In genomic region chr3:10299679-10300078, GRCh38 we compare ENCODE assay signal across 12 cellular contexts. TPM values are rescaled to one million over a fixed set of nuclear protein-coding genes. Genes with fewer than 3 reads are reported as not detected.
DNase-seq lines count a peak whose midpoint lies in the region; ATAC-seq, FAIRE-seq and TF ChIP-seq lines count a peak whose summit lies in the region.
"Had no signal": no experiment of that assay in that cellular context is flagged by ENCODE, and none has a peak within 500 bp of the region (broad histone marks: within the 10 kb centered on the region; RNA-seq: fewer than 3 reads in every experiment).

No MANE protein-coding gene starts in this region.

- H3K27me3 ChIP-seq in gastrocnemius medialis (no peaks in the 10 kb centered on the region), right cardiac atrium (ENCODE audit: control insufficient read depth, insufficient read depth) (no peaks in the 10 kb centered on the region)

- peaks cover 0 to 70% of the 10 kb centered on the region in 2 donors for H3K36me3 ChIP-seq in gastrocnemius medialis

- no peak for FAIRE-seq in GM12891 (lab: Jason Lieb, UNC)

- peak overlapping the region in 1 of 4 donors; percentile 3 for H3K27ac ChIP-seq in gastrocnemius medialis
- no peak overlapping the region for H3K27ac ChIP-seq in right cardiac atrium (ENCODE audit: low read length)

- H3K27ac Mint-ChIP-seq in IgD-negative memory B cell = peak overlapping the region in 2 of 3 donors; percentile 23 to 82

- H3K27me3 Mint-ChIP-seq in IgD-negative memory B cell = no peaks in the 10 kb centered on the region

- H3K4me1 ChIP-seq in gastrocnemius medialis (no peaks in the 10 kb centered on the region), right cardiac atrium (ENCODE audit: control insufficient read depth, insufficient read depth, low read length) (no peaks in the 10 kb centered on the region)

- ATAC-seq in GM19467 (IDR thresholded peaks at IDR 0.05; ENCODE audit: unreplicated experiment) = peak; percentile 61
- no peak for ATAC-seq in gastrocnemius medialis
- ATAC-seq in GM18519 (IDR thresholded peaks at IDR 0.05; ENCODE audit: low FRiP score, unreplicated experiment) = no peak
- no peak for ATAC-seq in right cardiac atrium
- ATAC-seq: Panc1 had no signal

- in situ Hi-C loops in gastrocnemius medialis (cut with MboI; ENCODE audit: low sequenced_read_pairs in 4 of 4) = no loop called here

- TF ChIP-seq CTCF in gastrocnemius medialis (IDR thresholded peaks at IDR 0.05 in 4 of 5, conservative IDR thresholded peaks at IDR 0.05 in 1 of 5) = no peak

- H3K4me3 Mint-ChIP-seq in IgD-negative memory B cell = peak overlapping the region in 1 of 4 donors; percentile 73

- H3K4me3 ChIP-seq in gastrocnemius medialis (no peak overlapping the region), right cardiac atrium (ENCODE audit: low read length) (no peak overlapping the region)

- DNase-seq in GM12891 (ENCODE audit: insufficient read length, low spot score) (no peak), iris pigment epithelial cell (ENCODE audit: low read depth) (peak; percentile 39), gastrocnemius medialis (no peak), right cardiac atrium (no peak), HEK293T (ENCODE audit: extremely low spot score) (no peak)
- DNase-seq: activated CD4-positive, alpha-beta T cell treated with anti-CD3 and anti-CD28 coated beads, Interleukin-2, amount 50 U/mL, for 4 hours had no signal

- POLR2A ChIA-PET in HEK293T (lab: Yijun Ruan, JAX) = no interaction called here

- H3K36me3 Mint-ChIP-seq in IgD-negative memory B cell = peaks cover 2% of the 10 kb centered on the region

- H3K9me3 ChIP-seq in gastrocnemius medialis (no peaks in the 10 kb centered on the region), right cardiac atrium (ENCODE audit: control insufficient read depth, low read length) (no peaks in the 10 kb centered on the region)

- 66% methylated on average over 6 of the region's 6 CpGs for WGBS in right cardiac atrium

- CTCF ChIA-PET in HEK293T (lab: Yijun Ruan, JAX) = interaction anchor here (0.6 kb wide), 1 partner anchor 605 kb away, joined by 4 read pairs; no protein-coding TSS in a partner anchor

- H3K9me3 Mint-ChIP-seq in IgD-negative memory B cell = no peaks in the 10 kb centered on the region

- intact Hi-C loops in gastrocnemius medialis (cut with DNase I; ENCODE audit: low total_unique reads) = no loop called here
- intact Hi-C loops in right cardiac atrium (cut with DNase I) = no loop called here

- H3K4me1 Mint-ChIP-seq in IgD-negative memory B cell = peaks cover 4 to 16% (median 12%) of the 10 kb centered on the region in 3 donors

- TF ChIP-seq POLR2A in GM12891 (IDR thresholded peaks at IDR 0.05; ENCODE audit: low read depth, low read length) (peak; percentile 24; the same call in 1 of the 2 replicates), gastrocnemius medialis (IDR thresholded peaks at IDR 0.05) (no peak)

TF ChIP-seq in GM12891, 5 proteins besides CTCF, POLR2A, EP300 and RAD21:
- TF ChIP-seq PAX5 (IDR thresholded peaks at IDR 0.05; ENCODE audit: insufficient read depth, low read length, severe bottlenecking) = no peak
- TF ChIP-seq POU2F2 (IDR thresholded peaks at IDR 0.05; ENCODE audit: low read depth, low read length) = no peak
- no peak for TF ChIP-seq TAF1 (IDR thresholded peaks at IDR 0.05; ENCODE audit: low read depth, low read length)
- TF ChIP-seq SPI1 (IDR thresholded peaks at IDR 0.05; ENCODE audit: low read depth, low read length) = no peak
- TF ChIP-seq POLR2AphosphoS5 (IDR thresholded peaks at IDR 0.05; ENCODE audit: low read depth, low read length) = no peak

TF ChIP-seq in HEK293T, 16 proteins besides CTCF, POLR2A, EP300 and RAD21:
- TF ChIP-seq PKNOX1 (IDR thresholded peaks at IDR 0.05) = no peak
- no peak for TF ChIP-seq TARDBP (IDR thresholded peaks at IDR 0.05)
- no peak for TF ChIP-seq L3MBTL2 (conservative IDR thresholded peaks at IDR 0.05)
- TF ChIP-seq ARNT (IDR thresholded peaks at IDR 0.05) = no peak
- TF ChIP-seq SP1 (IDR thresholded peaks at IDR 0.05) = no peak
- no peak for TF ChIP-seq ELF4 (IDR thresholded peaks at IDR 0.05)
- TF ChIP-seq HDGF (IDR thresholded peaks at IDR 0.05; ENCODE audit: borderline replicate concordance) = no peak
- TF ChIP-seq FOXM1 (IDR thresholded peaks at IDR 0.05; ENCODE audit: borderline replicate concordance) = no peak
- TF ChIP-seq NFRKB (IDR thresholded peaks at IDR 0.05) = no peak
- no peak for TF ChIP-seq BHLHE40 (IDR thresholded peaks at IDR 0.05; ENCODE audit: borderline replicate concordance)
- no peak for TF ChIP-seq SUZ12 (IDR thresholded peaks at IDR 0.05)
- no peak for TF ChIP-seq ZNF384 (IDR thresholded peaks at IDR 0.05)
- no peak for TF ChIP-seq FOXA1 (IDR thresholded peaks at IDR 0.05)
- TF ChIP-seq LEF1 (IDR thresholded peaks at IDR 0.05; ENCODE audit: borderline replicate concordance) = no peak
- no peak for TF ChIP-seq CTBP1 (IDR thresholded peaks at IDR 0.05; ENCODE audit: borderline replicate concordance)
- no peak for TF ChIP-seq FOXK2 (IDR thresholded peaks at IDR 0.05)

RNA-seq across cellular contexts. Expression of gene GHRL, which starts 6.9 kb away (rescaled TPM):
- polyA plus RNA-seq in GM12891 (2012; ENCODE audit: low read depth, missing spikeins) = 2.4 TPM
- polyA plus RNA-seq in IgD-negative memory B cell = 1.5 TPM
- total RNA-seq in gastrocnemius medialis = not detected
- not detected for total RNA-seq in right cardiac atrium
- 0.25 TPM for polyA plus RNA-seq in right cardiac atrium
- total RNA-seq: Daoy, pulmonary artery endothelial cell had no signal

RNA-seq across cellular contexts. Expression of gene SEC13, which starts 21.2 kb away (rescaled TPM):
- polyA plus RNA-seq in GM12891 (2012; ENCODE audit: low read depth, missing spikeins) = 82.7 TPM
- polyA plus RNA-seq in IgD-negative memory B cell = 111 TPM
- 100 to 1,000 TPM in 3 of 4 donors, 10 to 100 TPM in 1; 96.1 to 119 (median 111) TPM for total RNA-seq in gastrocnemius medialis
- 10 to 100 TPM; 53.7 to 86.8 (median 70.8) TPM for total RNA-seq in right cardiac atrium
- 74.1 TPM for polyA plus RNA-seq in right cardiac atrium

RNA-seq across cellular contexts. Expression of gene TATDN2, which starts 51.4 kb away (rescaled TPM):
- polyA plus RNA-seq in GM12891 (2012; ENCODE audit: low read depth, missing spikeins) = 21.8 TPM
- polyA plus RNA-seq in IgD-negative memory B cell (11.6 TPM), right cardiac atrium (13.6 TPM)
- total RNA-seq in gastrocnemius medialis (10 to 100 TPM; 10.9 to 11.5 (median 10.9) TPM), right cardiac atrium (10 to 100 TPM; 19.1 to 25.6 (median 21.9) TPM)
